In genomic region chr4:152509595-152510209, GRCh38 we compare ENCODE assay signal across 19 cellular contexts. TPM values are rescaled to one million over a fixed set of nuclear protein-coding genes. Genes with fewer than 3 reads are reported as not detected.
DNase-seq lines count a peak whose midpoint lies in the region; ATAC-seq, FAIRE-seq and TF ChIP-seq lines count a peak whose summit lies in the region.
"Had no signal": no experiment of that assay in that cellular context is flagged by ENCODE, and none has a peak within 500 bp of the region (broad histone marks: within the 10 kb centered on the region; RNA-seq: fewer than 3 reads in every experiment).

No MANE protein-coding gene starts in this region.

- peak overlapping the region in 1 of 3 donors; percentile 38 for H3K27ac Mint-ChIP-seq in CD4-positive, CD25-positive, alpha-beta regulatory T cell
- no peak overlapping the region for H3K27ac Mint-ChIP-seq in mesothelial cell of epicardium

- H4K20me1 ChIP-seq in MM.1S (ENCODE audit: insufficient read depth, low read length) = no peaks in the 10 kb centered on the region

- ATAC-seq in CD4-positive, CD25-positive, alpha-beta regulatory T cell (ENCODE audit: low read depth in 2 of 2) = no peak
- no peak for ATAC-seq in HG02642 (IDR thresholded peaks at IDR 0.05; ENCODE audit: poor library complexity, unreplicated experiment)
- ATAC-seq: heart right ventricle had no signal

- DNase-seq in CD4-positive, CD25-positive, alpha-beta regulatory T cell = no peak
- DNase-seq in GM19239 (ENCODE audit: insufficient read length, low spot score) (no peak), MM.1S (peak; percentile 14), epithelial cell of esophagus (ENCODE audit: low read depth) (peak; percentile 9), mesothelial cell of epicardium (ENCODE audit: low spot score in 2 of 2, unreplicated experiment in 2 of 2) (no peak), Ammon's horn (ENCODE audit: low spot score) (no peak)
- no peak for DNase-seq in activated CD4-positive, alpha-beta T cell treated with anti-CD3 and anti-CD28 coated beads, Interleukin-2, amount 50 U/mL, for 48 hours
- DNase-seq: activated naive CD4-positive, alpha-beta T cell treated with Interleukin-2 at 50 U/mL for 16 hours; heart right ventricle; KG1; kidney glomerular epithelial cell; NCI-H1436; NCI-H524; stimulated activated CD4-positive, alpha-beta T cell treated with anti-CD3 and anti-CD28 coated beads, Interleukin-4, amount 100 ng/mL, for 24 hours; SW 1271; WERI-Rb-1 had no signal

- no peaks in the 10 kb centered on the region for H3K27me3 Mint-ChIP-seq in CD4-positive, CD25-positive, alpha-beta regulatory T cell
- no peaks in the 10 kb centered on the region for H3K27me3 Mint-ChIP-seq in mesothelial cell of epicardium (ENCODE audit: low read depth)

- H3K27ac ChIP-seq in CD4-positive, CD25-positive, alpha-beta regulatory T cell (ENCODE audit: insufficient read depth, low read length, poor library complexity, severe bottlenecking) = peak overlapping the region; percentile 18
- H3K27ac ChIP-seq in MM.1S (ENCODE audit: low read length) = peak overlapping the region; percentile 32; the same call in 1 of the 2 replicates
- H3K27ac ChIP-seq: WERI-Rb-1 had no signal

- no peaks in the 10 kb centered on the region for H3K27me3 ChIP-seq in CD4-positive, CD25-positive, alpha-beta regulatory T cell (ENCODE audit: control insufficient read depth, insufficient read depth, low read length)
- H3K27me3 ChIP-seq in MM.1S (replicated peaks; ENCODE audit: insufficient read depth, low read length) = no peaks in the 10 kb centered on the region
- H3K27me3 ChIP-seq: heart right ventricle had no signal

- TF ChIP-seq CTCF in MM.1S (IDR thresholded peaks at IDR 0.05; ENCODE audit: low read length) (no peak), epithelial cell of esophagus (IDR thresholded peaks at IDR 0.05; ENCODE audit: insufficient read depth, low read depth, low read length, missing control alignments) (no peak), mesothelial cell of epicardium (IDR thresholded peaks at IDR 0.05; ENCODE audit: unreplicated experiment) (no peak)

- peaks cover 97% of the 10 kb centered on the region for H3K79me2 ChIP-seq in MM.1S (ENCODE audit: low read length)

- peak; percentile 90 for FAIRE-seq in GM19239 (lab: Jason Lieb, UNC)
- FAIRE-seq: astrocyte, RCC 7860 had no signal

- peaks cover 47 to 83% (median 57%) of the 10 kb centered on the region in 4 donors for H3K4me1 Mint-ChIP-seq in CD4-positive, CD25-positive, alpha-beta regulatory T cell
- no peaks in the 10 kb centered on the region for H3K4me1 Mint-ChIP-seq in mesothelial cell of epicardium

- peak overlapping the region in 2 of 4 donors; percentile 4 to 77 for H3K4me3 Mint-ChIP-seq in CD4-positive, CD25-positive, alpha-beta regulatory T cell
- H3K4me3 Mint-ChIP-seq in mesothelial cell of epicardium = no peak overlapping the region

- H3F3A ChIP-seq in MM.1S (ENCODE audit: insufficient read depth, low read length) = no peaks in the 10 kb centered on the region

- H3K9ac ChIP-seq in MM.1S (ENCODE audit: low read length) = no peak overlapping the region

- H3K9me3 ChIP-seq in CD4-positive, CD25-positive, alpha-beta regulatory T cell (ENCODE audit: control insufficient read depth in 2 of 2, low read length in 2 of 2) = no peaks in the 10 kb centered on the region
- no peaks in the 10 kb centered on the region for H3K9me3 ChIP-seq in MM.1S (replicated peaks; ENCODE audit: insufficient read depth, low read length)
- H3K9me3 ChIP-seq: heart right ventricle had no signal

- H3K4me1 ChIP-seq in CD4-positive, CD25-positive, alpha-beta regulatory T cell (ENCODE audit: control insufficient read depth, insufficient read depth, low read length, poor library complexity, severe bottlenecking) = peaks cover 45% of the 10 kb centered on the region
- H3K4me1 ChIP-seq in MM.1S (ENCODE audit: low read length) = peaks cover 25% of the 10 kb centered on the region

- H2AFZ ChIP-seq in MM.1S (ENCODE audit: low read length) = no peak overlapping the region

- H3K4me2 ChIP-seq in MM.1S (ENCODE audit: low read depth, low read length) = peak overlapping the region; percentile 64

- H3K9me2 ChIP-seq in MM.1S (replicated peaks; ENCODE audit: insufficient read depth, low read length) = no peaks in the 10 kb centered on the region

- peak overlapping the region; percentile 72 for H3K4me3 ChIP-seq in CD4-positive, CD25-positive, alpha-beta regulatory T cell (ENCODE audit: low read depth, low read length)
- H3K4me3 ChIP-seq in MM.1S (ENCODE audit: low read length) (peak overlapping the region; percentile 56), epithelial cell of esophagus (ENCODE audit: low read length) (no peak overlapping the region)
- H3K4me3 ChIP-seq: heart right ventricle had no signal

- peaks cover 23% of the 10 kb centered on the region for H3K36me3 Mint-ChIP-seq in CD4-positive, CD25-positive, alpha-beta regulatory T cell
- no peaks in the 10 kb centered on the region for H3K36me3 Mint-ChIP-seq in mesothelial cell of epicardium

- H3K36me3 ChIP-seq in CD4-positive, CD25-positive, alpha-beta regulatory T cell (ENCODE audit: control insufficient read depth, insufficient read depth, low read length) = peaks cover 8% of the 10 kb centered on the region
- no peaks in the 10 kb centered on the region for H3K36me3 ChIP-seq in MM.1S (replicated peaks; ENCODE audit: insufficient read depth, low read length)
- H3K36me3 ChIP-seq: WERI-Rb-1 had no signal

- H3K9me3 Mint-ChIP-seq in CD4-positive, CD25-positive, alpha-beta regulatory T cell = peaks cover 0 to 2% (median 0%) of the 10 kb centered on the region in 7 donors
- H3K9me3 Mint-ChIP-seq in mesothelial cell of epicardium = no peaks in the 10 kb centered on the region

RNA-seq across cellular contexts. Expression of gene FBXW7, which starts 26.2 kb away (rescaled TPM):
- 146 TPM for total RNA-seq in CD4-positive, CD25-positive, alpha-beta regulatory T cell
- 10 to 100 TPM; 43.8 to 50.7 (median 47.4) TPM for polyA plus RNA-seq in CD4-positive, CD25-positive, alpha-beta regulatory T cell
- 41.2 to 46.4 TPM (median 45.9 TPM) in 3 replicates for total RNA-seq in mesothelial cell of epicardium

Comparison
In these comparisons a context has a peak if more than half of its experiments do, and no peak if none do; other contexts are left out.
1. DNase-seq: peak in MM.1S (single experiment) and epithelial cell of esophagus (single experiment); none in CD4-positive, CD25-positive, alpha-beta regulatory T cell (0 of 3), GM19239 (single experiment), mesothelial cell of epicardium (0 of 2), activated CD4-positive, alpha-beta T cell treated with anti-CD3 and anti-CD28 coated beads, Interleukin-2, amount 50 U/mL, for 48 hours (0 of 2) and Ammon's horn (single experiment).